In the genomic region with DNA sequence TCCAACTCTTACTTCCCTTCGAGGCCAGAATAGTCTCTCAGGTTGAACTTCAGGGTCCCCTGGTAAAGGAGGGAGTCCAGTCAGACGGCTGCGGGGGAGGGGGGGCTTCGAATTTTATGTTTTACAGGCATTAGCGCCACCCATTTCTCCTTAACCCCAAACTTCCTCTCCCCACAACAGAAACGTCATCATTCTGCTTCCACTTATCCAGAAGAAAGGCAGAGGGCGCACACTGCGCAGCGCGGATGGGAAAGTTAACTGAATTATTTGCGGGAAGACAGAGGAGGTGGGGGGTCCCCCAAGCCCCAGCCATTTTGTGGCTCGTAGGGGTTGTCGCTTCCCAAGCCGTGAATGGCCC, we compare ENCODE assay signal across 8 cellular contexts. TPM values are rescaled to one million over a fixed set of nuclear protein-coding genes. Genes with fewer than 3 reads are reported as not detected.
DNase-seq lines count a peak whose midpoint lies in the region; ATAC-seq and TF ChIP-seq lines count a peak whose summit lies in the region.

No MANE protein-coding gene starts in this region.

- peaks cover 46% of the 10 kb centered on the region for H3K4me1 Mint-ChIP-seq in endothelial cell (ENCODE audit: unreplicated experiment)

- no peak for TF ChIP-seq RAD21 in HCT116 (IDR thresholded peaks at IDR 0.05; ENCODE audit: low read depth)

- peak; percentile 87 for DNase-seq in GF-D8 (lab: John Stamatoyannopoulos, UW)
- peak; percentile 40 for DNase-seq in HCT116 (ENCODE audit: low read depth, low spot score)
- peak; percentile 55 for DNase-seq in NCI-H1436 treated with DMSO at 0.1 percent for 48 hours (lab: John Stamatoyannopoulos, UW)
- peak; percentile 92 for DNase-seq in SW480 (ENCODE audit: low spot score)
- no peak for DNase-seq in endothelial cell (ENCODE audit: low spot score)
- DNase-seq in thoracic aorta (ENCODE audit: low spot score), result peak; percentile 55

- H3K27ac Mint-ChIP-seq in endothelial cell (ENCODE audit: unreplicated experiment), result peak overlapping the region; percentile 97

- H3K27me3 ChIP-seq in HCT116 (ENCODE audit: insufficient read depth, low read length) (no peaks in the 10 kb centered on the region), thoracic aorta (replicated peaks; ENCODE audit: insufficient read depth) (no peaks in the 10 kb centered on the region)

- POLR2A ChIA-PET in HCT116 (lab: Charles Lee), result interaction anchor here (0.7 to 0.8 kb wide), 2 partner anchors 32 to 177 kb away, joined by 3 read pairs; no protein-coding TSS in a partner anchor

- H3K4me3 ChIP-seq in HCT116 (replicated peaks in 1 of 2; ENCODE audit: low read depth in 1 of 2, low read length in 2 of 2), result peak overlapping the region; percentile 75 to 88
- H3K4me3 ChIP-seq in mesodermal cell (ENCODE audit: extremely low read depth, insufficient read depth, low read length, poor library complexity, severe bottlenecking), result peak overlapping the region; percentile 87
- peak overlapping the region; percentile 72 for H3K4me3 ChIP-seq in thoracic aorta

- TF ChIP-seq CTCF in HCT116 (IDR thresholded peaks at IDR 0.05 in 2 of 3, conservative IDR thresholded peaks at IDR 0.05 in 1 of 3; ENCODE audit: borderline replicate concordance in 1 of 3, insufficient read depth in 1 of 3, low read depth in 2 of 3, low read length in 2 of 3) (no peak), endothelial cell (IDR thresholded peaks at IDR 0.05; ENCODE audit: unreplicated experiment) (peak; percentile 18), thoracic aorta (IDR thresholded peaks at IDR 0.05) (no peak)

- H3K36me3 ChIP-seq in HCT116 (ENCODE audit: control insufficient read depth in 1 of 2, insufficient read depth in 2 of 2, low read length in 2 of 2) (no peaks in the 10 kb centered on the region), mesodermal cell (ENCODE audit: control insufficient read depth, insufficient read depth, low read length) (peaks cover 16% of the 10 kb centered on the region), thoracic aorta (no peaks in the 10 kb centered on the region)

- H3K9ac ChIP-seq in HCT116 (ENCODE audit: low read length), result peak overlapping the region; percentile 74

- no peak overlapping the region for H2AFZ ChIP-seq in HCT116 (ENCODE audit: low read depth, low read length, poor library complexity, severe bottlenecking)

- peak overlapping the region; percentile 80 for H3K4me3 Mint-ChIP-seq in endothelial cell (ENCODE audit: unreplicated experiment)

- H3K4me2 ChIP-seq in HCT116 (ENCODE audit: low read length), result peak overlapping the region; percentile 93

- no peak for TF ChIP-seq POLR2A in HCT116 (IDR thresholded peaks at IDR 0.05; ENCODE audit: borderline replicate concordance, extremely low read depth, insufficient read depth, insufficient read length)

- H3K9me3 ChIP-seq in HCT116 (ENCODE audit: control insufficient read depth in 1 of 2, insufficient read depth in 1 of 2, low read depth in 1 of 2, low read length in 2 of 2) (no peaks in the 10 kb centered on the region), mesodermal cell (ENCODE audit: control insufficient read depth, low read length) (no peaks in the 10 kb centered on the region), thoracic aorta (no peaks in the 10 kb centered on the region)

- WGBS in mesodermal cell (ENCODE audit: insufficient coverage in 2 of 2), 2 experiments, result 0 to 18% methylated on average over 3 to 8 of the region's 14 CpGs

- no peaks in the 10 kb centered on the region for H4K20me1 ChIP-seq in HCT116 (ENCODE audit: insufficient read depth)

- peaks cover 36% of the 10 kb centered on the region for H3K79me2 ChIP-seq in HCT116 (ENCODE audit: insufficient read depth, low read length)

- peak; percentile 39 for ATAC-seq in HCT116
- ATAC-seq in thoracic aorta (ENCODE audit: insufficient number of reproducible peaks, low FRiP score, low read depth), result peak; percentile 35
- ATAC-seq in HG03439 (IDR thresholded peaks at IDR 0.05; ENCODE audit: unreplicated experiment), result no peak

- H3K36me3 Mint-ChIP-seq in endothelial cell (ENCODE audit: low read depth, unreplicated experiment), result peaks cover 7% of the 10 kb centered on the region

- H3K27ac ChIP-seq in HCT116 (ENCODE audit: low read depth, low read length) (peak overlapping the region; percentile 99), mesodermal cell (ENCODE audit: low read depth, low read length, severe bottlenecking) (peak overlapping the region; percentile 86), thoracic aorta (peak overlapping the region; percentile 98 to 99)

- TSS peak; percentile 97 for BruUV-seq in HCT116 (replicated peaks; lab: Mats Ljungman, UMichigan)

- H3K9me3 Mint-ChIP-seq in endothelial cell (ENCODE audit: unreplicated experiment), result no peaks in the 10 kb centered on the region

- H3K4me1 ChIP-seq in HCT116 (ENCODE audit: control insufficient read depth in 1 of 2, insufficient read depth in 2 of 2, low read length in 2 of 2) (peaks cover 7 to 26% of the 10 kb centered on the region in 2 experiments; a peak in 3 of 4 replicates), mesodermal cell (ENCODE audit: control insufficient read depth, insufficient read depth, low read length, poor library complexity, severe bottlenecking) (peaks cover 12% of the 10 kb centered on the region), thoracic aorta (ENCODE audit: control insufficient read depth in 1 of 2, low read depth in 2 of 2) (peaks cover 35 to 43% of the 10 kb centered on the region in 2 donors)

- CTCF ChIA-PET in HCT116 (lab: Charles Lee), result interaction anchor here (0.6 to 1.0 kb wide), 3 partner anchors 27 to 509 kb away, joined by 3 to 5 read pairs (median 3); no protein-coding TSS in a partner anchor

- intact Hi-C loops in HCT116 (cut with micrococcal nuclease), result no loop called here

- peaks cover 2% of the 10 kb centered on the region for H3K27me3 Mint-ChIP-seq in endothelial cell (ENCODE audit: unreplicated experiment)

- RAD21 ChIA-PET in HCT116 (lab: Charles Lee; ENCODE audit: low non-redundant PET in 1 of 2, low total read pairs in 2 of 2, uncharacterized antibody in 2 of 2, unreplicated experiment in 2 of 2), result no interaction called here

- H3K9me2 ChIP-seq in HCT116 (ENCODE audit: insufficient read depth), result no peaks in the 10 kb centered on the region

TF ChIP-seq in HCT116, 20 proteins besides CTCF, POLR2A, EP300 and RAD21:
- TF ChIP-seq SP1 (IDR thresholded peaks at IDR 0.05; ENCODE audit: low read depth) (no peak), TCF7L2 (IDR thresholded peaks at IDR 0.05; ENCODE audit: borderline replicate concordance, extremely low read depth, insufficient read depth, insufficient read length) (no peak), YY1 (IDR thresholded peaks at IDR 0.05; ENCODE audit: extremely low read depth, insufficient replicate concordance, low read depth, low read length) (no peak), FOSL1 (IDR thresholded peaks at IDR 0.05; ENCODE audit: low read depth) (no peak), CBX3 (IDR thresholded peaks at IDR 0.05; ENCODE audit: low read depth) (no peak), EZH2 (IDR thresholded peaks at IDR 0.05) (no peak), JUND (IDR thresholded peaks at IDR 0.05) (no peak), CEBPB (IDR thresholded peaks at IDR 0.05; ENCODE audit: low read depth) (no peak), ELF1 (IDR thresholded peaks at IDR 0.05; ENCODE audit: borderline replicate concordance, low read depth) (no peak), SIN3A (IDR thresholded peaks at IDR 0.05; ENCODE audit: low read depth) (no peak), EZH2phosphoT487 (IDR thresholded peaks at IDR 0.05; ENCODE audit: borderline replicate concordance) (no peak), POLR2AphosphoS5 (IDR thresholded peaks at IDR 0.05; ENCODE audit: low read depth, low read length) (no peak)
- TF ChIP-seq, protein P1, sequence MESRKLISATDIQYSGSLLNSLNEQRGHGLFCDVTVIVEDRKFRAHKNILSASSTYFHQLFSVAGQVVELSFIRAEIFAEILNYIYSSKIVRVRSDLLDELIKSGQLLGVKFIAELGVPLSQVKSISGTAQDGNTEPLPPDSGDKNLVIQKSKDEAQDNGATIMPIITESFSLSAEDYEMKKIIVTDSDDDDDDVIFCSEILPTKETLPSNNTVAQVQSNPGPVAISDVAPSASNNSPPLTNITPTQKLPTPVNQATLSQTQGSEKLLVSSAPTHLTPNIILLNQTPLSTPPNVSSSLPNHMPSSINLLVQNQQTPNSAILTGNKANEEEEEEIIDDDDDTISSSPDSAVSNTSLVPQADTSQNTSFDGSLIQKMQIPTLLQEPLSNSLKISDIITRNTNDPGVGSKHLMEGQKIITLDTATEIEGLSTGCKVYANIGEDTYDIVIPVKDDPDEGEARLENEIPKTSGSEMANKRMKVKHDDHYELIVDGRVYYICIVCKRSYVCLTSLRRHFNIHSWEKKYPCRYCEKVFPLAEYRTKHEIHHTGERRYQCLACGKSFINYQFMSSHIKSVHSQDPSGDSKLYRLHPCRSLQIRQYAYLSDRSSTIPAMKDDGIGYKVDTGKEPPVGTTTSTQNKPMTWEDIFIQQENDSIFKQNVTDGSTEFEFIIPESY (IDR thresholded peaks at IDR 0.05; ENCODE audit: extremely low read depth, insufficient replicate concordance, low read length), result no peak
- TF ChIP-seq, protein P2, sequence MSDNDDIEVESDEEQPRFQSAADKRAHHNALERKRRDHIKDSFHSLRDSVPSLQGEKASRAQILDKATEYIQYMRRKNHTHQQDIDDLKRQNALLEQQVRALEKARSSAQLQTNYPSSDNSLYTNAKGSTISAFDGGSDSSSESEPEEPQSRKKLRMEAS (IDR thresholded peaks at IDR 0.05), result no peak

RNA-seq across cellular contexts. Expression of a gene that starts 0.5 kb away (rescaled TPM):
- 59.1 TPM for total RNA-seq in HCT116 (2021; ENCODE audit: unreplicated experiment)
- 70.5 and 71.7 TPM in 2 replicates for polyA plus RNA-seq in HCT116 (2012)
- total RNA-seq in endothelial cell (ENCODE audit: unreplicated experiment), result 151 TPM
- 92.7 TPM for polyA plus RNA-seq in mesodermal cell (2013, experiment 1 of 2)
- 83.4 TPM for polyA plus RNA-seq in mesodermal cell (2013, experiment 2 of 2)
- total RNA-seq in thoracic aorta, result 100 to 1,000 TPM; 125 to 126 TPM

RNA-seq across cellular contexts. Expression of a gene that starts 30.1 kb away (rescaled TPM):
- total RNA-seq in HCT116 (2021; ENCODE audit: unreplicated experiment), result not detected
- polyA plus RNA-seq in HCT116 (2012), result not detected in 2 replicates
- total RNA-seq in endothelial cell (ENCODE audit: unreplicated experiment), result 0.54 TPM
- 3.7 TPM for polyA plus RNA-seq in mesodermal cell (2013, experiment 1 of 2)
- 4.0 TPM for polyA plus RNA-seq in mesodermal cell (2013, experiment 2 of 2)
- 1 to 10 TPM; 4.7 to 8.4 TPM for total RNA-seq in thoracic aorta
